8 cellular contexts compared by ENCODE assay signal in genomic region chr14:55051426-55052258, GRCh38.
A peak's percentile ranks its signal among the peaks of the same experiment; 100 is the strongest.
DNase-seq lines count a peak whose midpoint lies in the region; ATAC-seq and TF ChIP-seq lines count a peak whose summit lies in the region.

TSS of gene MAPK1IP1L (plus strand) at chr14:55051647. CDS start at chr14:55061684, 10,037 bp downstream.

- in situ Hi-C loops in GM18951 (cut with MboI; ENCODE audit: low sequenced_read_pairs, unreplicated experiment): no loop called here

- DNase-seq in AG09309 (ENCODE audit: low read depth): peak; percentile 67
- peak; percentile 93 for DNase-seq in NCI-H345 (lab: John Stamatoyannopoulos, UW)
- peak; percentile 81 to 89 (median 86) for DNase-seq in activated CD4-positive, CD25-positive, alpha-beta regulatory T cell (lab: John Stamatoyannopoulos, UW)
- DNase-seq in central memory CD4-positive, alpha-beta T cell: peak; percentile 91
- DNase-seq in islet precursor cell: peak; percentile 99
- peak; percentile 82 to 88 (median 86) for DNase-seq in stimulated activated CD4-positive, alpha-beta T cell treated with anti-CD3 and anti-CD28 coated beads, Interleukin-12 subunit alpha, Interleukin-12 subunit beta, amount 100 ng/mL, for 48 hours (ENCODE audit: low read depth in 2 of 3, low spot score in 1 of 3)

- TF ChIP-seq POLR2A in GM18951 (IDR thresholded peaks at IDR 0.05; ENCODE audit: extremely low read depth, insufficient read depth, insufficient read length): peak; percentile 99

- ATAC-seq in HG03196 (IDR thresholded peaks at IDR 0.05; ENCODE audit: unreplicated experiment): peak; percentile 93

- peak within 1 kb of the TSS; percentile 93 for H3K4me3 ChIP-seq in AG09309 (ENCODE audit: control insufficient read depth, low read depth, low read length)

- TF ChIP-seq CTCF in AG09309 (IDR thresholded peaks at IDR 0.05; ENCODE audit: control insufficient read depth, insufficient read depth, low read depth, low read length, missing control alignments): peak; percentile 75

Comparison
In these comparisons a context has a peak if more than half of its experiments do, and no peak if none do; other contexts are left out.
1. Peak in every context shown above with its lines: DNase-seq, ATAC-seq and H3K4me3 ChIP-seq.